Comparison of ENCODE assay signal across 8 cellular contexts in the genomic region with DNA sequence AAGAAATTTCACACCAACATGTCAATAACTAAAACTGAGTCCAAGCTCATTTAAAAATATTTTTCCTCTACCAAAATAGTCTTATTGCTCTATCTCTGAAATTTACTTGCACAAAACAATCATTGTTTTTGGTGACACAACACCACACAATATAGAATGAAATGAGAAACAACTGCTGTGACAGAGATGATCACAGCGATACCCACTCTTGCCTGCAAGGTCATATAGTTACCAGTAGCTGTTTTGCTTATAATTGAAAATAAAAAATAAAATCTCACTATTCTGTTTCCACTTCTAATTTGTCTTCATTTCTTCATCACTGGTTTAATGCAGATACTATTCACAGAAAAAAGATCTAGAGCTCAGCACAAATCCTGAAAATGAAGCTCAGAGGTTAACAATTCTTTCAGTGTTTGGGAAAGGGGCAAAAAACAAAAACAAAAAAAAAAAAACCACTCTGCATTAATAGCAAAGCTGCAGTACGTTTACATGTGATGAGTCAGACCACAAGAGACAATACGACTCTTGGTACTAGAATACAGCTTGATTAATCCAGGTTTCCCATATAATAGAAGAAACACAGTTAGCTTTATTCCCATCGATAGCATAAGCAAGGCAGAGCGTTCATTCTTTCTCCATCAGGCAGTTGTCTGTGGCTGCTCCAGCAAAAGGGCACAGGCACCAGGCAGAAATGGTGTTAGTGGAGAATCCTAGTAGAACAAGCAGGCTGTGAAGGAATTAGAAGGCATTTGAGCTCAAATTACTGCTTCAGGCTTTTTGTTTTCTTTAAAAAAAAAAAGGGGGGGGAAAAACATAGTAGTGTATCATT. TPM values are rescaled to one million over a fixed set of nuclear protein-coding genes. Genes with fewer than 3 reads are reported as not detected.
DNase-seq lines count a peak whose midpoint lies in the region; ATAC-seq, FAIRE-seq and TF ChIP-seq lines count a peak whose summit lies in the region.

No MANE protein-coding gene starts in this region.

- peak overlapping the region; percentile 92 for H3K27ac Mint-ChIP-seq in activated T-helper 2 cell treated with anti-CD3 and anti-CD28 coated beads, Interferon-gamma antibody, Interleukin-2, Interleukin-4, amounts not matched to agents 10 μg/mL and 5 μg/mL and 100 μg/mL, durations not matched to agents 14 hours and 24 hours and 36 hours

- H3K4me3 Mint-ChIP-seq in activated T-helper 2 cell treated with anti-CD3 and anti-CD28 coated beads, Interferon-gamma antibody, Interleukin-2, Interleukin-4, amounts not matched to agents 10 μg/mL and 5 μg/mL and 100 μg/mL, durations not matched to agents 14 hours and 24 hours and 36 hours (ENCODE audit: low read depth): peak overlapping the region; percentile 81

- H3K4me3 ChIP-seq in foreskin fibroblast (ENCODE audit: low read depth in 1 of 2, low read length in 2 of 2) (peak overlapping the region; percentile 73 to 76), neutrophil (ENCODE audit: low read depth in 1 of 2, low read length in 1 of 2) (peak overlapping the region; percentile 44 to 54)

- no peaks in the 10 kb centered on the region for H3K36me3 ChIP-seq in neutrophil

- H3K27me3 Mint-ChIP-seq in activated T-helper 2 cell treated with anti-CD3 and anti-CD28 coated beads, Interferon-gamma antibody, Interleukin-2, Interleukin-4, amounts not matched to agents 10 μg/mL and 5 μg/mL and 100 μg/mL, durations not matched to agents 14 hours and 24 hours and 36 hours (ENCODE audit: low read depth): no peaks in the 10 kb centered on the region

- no peaks in the 10 kb centered on the region for H3K27me3 ChIP-seq in neutrophil

- TF ChIP-seq CTCF in foreskin fibroblast (IDR thresholded peaks at IDR 0.05; ENCODE audit: low read depth, low read length): no peak
- TF ChIP-seq CTCF in neutrophil (IDR thresholded peaks at IDR 0.05): no peak

- no peak for FAIRE-seq in GM12891 (lab: Jason Lieb, UNC)

- no peak; the same call in 1 of the 2 replicates for TF ChIP-seq POLR2A in GM12891 (IDR thresholded peaks at IDR 0.05; ENCODE audit: low read depth, low read length)

- peaks cover 26% of the 10 kb centered on the region for H3K36me3 Mint-ChIP-seq in activated T-helper 2 cell treated with anti-CD3 and anti-CD28 coated beads, Interferon-gamma antibody, Interleukin-2, Interleukin-4, amounts not matched to agents 10 μg/mL and 5 μg/mL and 100 μg/mL, durations not matched to agents 14 hours and 24 hours and 36 hours (ENCODE audit: low read depth)

- H3K4me1 ChIP-seq in neutrophil (ENCODE audit: control insufficient read depth in 1 of 2, insufficient read depth in 1 of 2, low read depth in 1 of 2, low read length in 1 of 2): peaks cover 60 to 63% of the 10 kb centered on the region in 2 experiments

- H3K9me3 Mint-ChIP-seq in activated T-helper 2 cell treated with anti-CD3 and anti-CD28 coated beads, Interferon-gamma antibody, Interleukin-2, Interleukin-4, amounts not matched to agents 10 μg/mL and 5 μg/mL and 100 μg/mL, durations not matched to agents 14 hours and 24 hours and 36 hours: peaks cover 4% of the 10 kb centered on the region

- no peak for ATAC-seq in GM18519 (IDR thresholded peaks at IDR 0.05; ENCODE audit: low FRiP score, unreplicated experiment)

- peaks cover 73% of the 10 kb centered on the region for H3K4me1 Mint-ChIP-seq in activated T-helper 2 cell treated with anti-CD3 and anti-CD28 coated beads, Interferon-gamma antibody, Interleukin-2, Interleukin-4, amounts not matched to agents 10 μg/mL and 5 μg/mL and 100 μg/mL, durations not matched to agents 14 hours and 24 hours and 36 hours (ENCODE audit: low read depth)

- peak overlapping the region; percentile 79 for H3K27ac ChIP-seq in neutrophil

- intact Hi-C loops in activated T-helper 2 cell treated with anti-CD3 and anti-CD28 coated beads, Interferon-gamma antibody, Interleukin-2, Interleukin-4, amounts not matched to agents 10 μg/mL and 5 μg/mL and 100 μg/mL, durations not matched to agents 14 hours and 24 hours and 36 hours (cut with micrococcal nuclease): loop anchor here (1.0 to 5.0 kb wide), 6 partner anchors 16 to 515 kb away; no protein-coding TSS in a partner anchor

- H3K9me3 ChIP-seq in neutrophil: no peaks in the 10 kb centered on the region

- DNase-seq in GM12891 (ENCODE audit: insufficient read length, low spot score) (no peak), LoVo (ENCODE audit: low spot score) (peak; percentile 32), foreskin fibroblast (peak; percentile 40 to 70), NCI-H524 treated with DMSO at 0.1 percent for 48 hours (lab: John Stamatoyannopoulos, UW) (no peak), NCI-H2196 (lab: John Stamatoyannopoulos, UW; ENCODE audit: unreplicated experiment) (no peak)
- no peak for DNase-seq in activated T-helper 2 cell treated with anti-CD3 and anti-CD28 coated beads, Interferon-gamma antibody, Interleukin-2, Interleukin-4, amounts not matched to agents 10 μg/mL and 5 μg/mL and 100 μg/mL, durations not matched to agents 14 hours and 24 hours and 36 hours (ENCODE audit: low spot score)

TF ChIP-seq in GM12891, 5 proteins besides CTCF, POLR2A, EP300 and RAD21:
- no peak for TF ChIP-seq SPI1 (IDR thresholded peaks at IDR 0.05; ENCODE audit: low read depth, low read length)
- no peak for TF ChIP-seq PAX5 (IDR thresholded peaks at IDR 0.05; ENCODE audit: insufficient read depth, low read length, severe bottlenecking)
- TF ChIP-seq POLR2AphosphoS5 (IDR thresholded peaks at IDR 0.05; ENCODE audit: low read depth, low read length): peak; percentile 16; the same call in 1 of the 2 replicates
- TF ChIP-seq TAF1 (IDR thresholded peaks at IDR 0.05; ENCODE audit: low read depth, low read length): no peak

RNA-seq across cellular contexts. Expression of gene ANKRD28, which starts 0.8 kb away (rescaled TPM):
- polyA plus RNA-seq in GM12891 (2012; ENCODE audit: low read depth, missing spikeins): 15.1 TPM
- 44.2 and 45.5 TPM in 2 replicates for total RNA-seq in activated T-helper 2 cell treated with anti-CD3 and anti-CD28 coated beads, Interferon-gamma antibody, Interleukin-2, Interleukin-4, amounts not matched to agents 10 μg/mL and 5 μg/mL and 100 μg/mL, durations not matched to agents 14 hours and 24 hours and 36 hours

Comparison
In these comparisons a context has a peak if more than half of its experiments do, and no peak if none do; other contexts are left out.
1. DNase-seq: peak in LoVo (single experiment) and foreskin fibroblast (2 of 2); none in GM12891 (single experiment), activated T-helper 2 cell treated with anti-CD3 and anti-CD28 coated beads, Interferon-gamma antibody, Interleukin-2, Interleukin-4, amounts not matched to agents 10 μg/mL and 5 μg/mL and 100 μg/mL, durations not matched to agents 14 hours and 24 hours and 36 hours (single experiment), NCI-H524 treated with DMSO at 0.1 percent for 48 hours (single experiment) and NCI-H2196 (single experiment).